13 cellular contexts compared by ENCODE assay signal in the genomic region with DNA sequence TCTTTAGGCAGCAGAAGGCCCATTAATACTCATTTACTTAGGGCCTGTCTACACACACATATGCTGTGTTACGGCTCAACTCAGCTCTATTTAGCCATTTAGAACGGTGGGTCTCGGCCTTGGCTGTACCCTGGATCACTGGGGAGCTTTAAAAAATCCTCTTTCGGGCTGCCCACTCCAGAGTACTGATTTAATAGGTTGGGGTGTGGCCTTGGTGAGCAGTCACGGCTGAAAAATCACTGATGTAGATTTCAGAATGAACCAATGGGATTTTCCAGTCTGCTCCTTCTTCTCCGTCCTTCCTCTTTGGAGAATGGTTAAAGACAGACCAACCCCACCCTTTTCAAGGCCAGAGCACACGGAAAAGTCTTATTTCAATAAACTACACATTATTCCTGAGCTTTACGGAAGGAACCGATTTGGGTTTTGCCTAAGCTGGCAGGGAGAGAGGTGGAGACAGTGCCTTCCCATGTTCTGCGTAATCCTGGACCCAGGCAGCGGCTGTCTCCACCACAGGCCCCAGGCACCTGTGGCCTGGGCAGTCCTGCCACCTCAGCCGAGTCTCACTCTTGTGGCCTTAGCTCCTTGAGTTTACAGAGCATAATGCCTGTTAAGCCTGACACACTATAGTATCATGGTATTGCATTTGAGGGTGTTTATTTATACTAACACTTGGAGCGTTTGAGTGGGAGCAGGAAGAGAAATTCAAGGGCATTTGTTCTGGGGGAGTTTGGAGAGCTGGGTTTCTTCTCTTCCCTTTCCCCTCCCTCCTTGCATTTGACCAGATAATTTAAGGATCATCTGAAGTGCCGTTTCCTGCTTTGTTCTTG.
DNase-seq lines count a peak whose midpoint lies in the region; ATAC-seq, FAIRE-seq and TF ChIP-seq lines count a peak whose summit lies in the region.
"Had no signal": no experiment of that assay in that cellular context is flagged by ENCODE, and none has a peak within 500 bp of the region (broad histone marks: within the 10 kb centered on the region; RNA-seq: fewer than 3 reads in every experiment).

No MANE protein-coding gene starts in this region.

- peak overlapping the region; percentile 78 for H3K27ac ChIP-seq in KOPT-K1 (ENCODE audit: low read depth, low read length, poor library complexity, severe bottlenecking)
- H3K27ac ChIP-seq: epithelial cell of prostate, SK-N-MC had no signal

- CTCF ChIA-PET in T-cell (lab: Charles Lee): no interaction called here

- peaks cover 3% of the 10 kb centered on the region for H3K27me3 Mint-ChIP-seq in brain
- no peaks in the 10 kb centered on the region for H3K27me3 Mint-ChIP-seq in osteocyte (ENCODE audit: unreplicated experiment)
- no peaks in the 10 kb centered on the region for H3K27me3 Mint-ChIP-seq in T-cell

- H3K9me3 Mint-ChIP-seq in brain (peaks cover 0 to 5% (median 0%) of the 10 kb centered on the region in 5 experiments), osteocyte (ENCODE audit: unreplicated experiment) (no peaks in the 10 kb centered on the region), T-cell (no peaks in the 10 kb centered on the region)

- peaks cover 30% of the 10 kb centered on the region for H3K4me1 Mint-ChIP-seq in brain
- peaks cover 59% of the 10 kb centered on the region for H3K4me1 Mint-ChIP-seq in osteocyte (ENCODE audit: unreplicated experiment)
- H3K4me1 Mint-ChIP-seq in T-cell: peaks cover 11 to 32% (median 28%) of the 10 kb centered on the region in 3 donors

- ATAC-seq in T-cell (replicated peaks in 1 of 4): no peak
- ATAC-seq: HCT116 had no signal

- TF ChIP-seq CTCF in brain (conservative IDR thresholded peaks at IDR 0.05) (no peak), osteocyte (IDR thresholded peaks at IDR 0.05) (no peak)

- intact Hi-C loops in head of caudate nucleus (cut with DNase I): no loop called here

- FAIRE-seq in GM12892 (lab: Jason Lieb, UNC): no peak
- FAIRE-seq: GM19239 had no signal

- DNase-seq in D341Med (ENCODE audit: low spot score) (peak; percentile 82), osteocyte (ENCODE audit: extremely low spot score, unreplicated experiment) (no peak), T-cell (no peak), hippocampal formation (lab: John Stamatoyannopoulos, UW) (no peak), head of caudate nucleus (no peak), GM12892 (ENCODE audit: insufficient read length) (no peak)
- DNase-seq: stimulated activated CD4-positive, alpha-beta T cell treated with anti-CD3 and anti-CD28 coated beads, Interleukin-12 subunit alpha, Interleukin-12 subunit beta, amount 100 ng/mL, for 4 hours had no signal

- H3K27ac Mint-ChIP-seq in brain (peak overlapping the region in 3 of 5 experiments; percentile 79 to 91 (median 82)), osteocyte (ENCODE audit: unreplicated experiment) (peak overlapping the region; percentile 7), T-cell (no peak overlapping the region)

- H3K36me3 ChIP-seq in KOPT-K1 (ENCODE audit: insufficient read depth, low read length): peaks cover 74% of the 10 kb centered on the region

- H3K4me3 Mint-ChIP-seq in brain: peak overlapping the region in 2 of 5 experiments; percentile 30 to 34
- H3K4me3 Mint-ChIP-seq in osteocyte (ENCODE audit: unreplicated experiment): no peak overlapping the region
- no peak overlapping the region for H3K4me3 Mint-ChIP-seq in T-cell

- POLR2A ChIA-PET in T-cell (lab: Charles Lee): interaction anchor here in 1 of 2 donors (0.6 kb wide), 1 partner anchor 245 kb away, joined by 10 read pairs; no protein-coding TSS in a partner anchor

- no peaks in the 10 kb centered on the region for H3K36me3 Mint-ChIP-seq in brain
- H3K36me3 Mint-ChIP-seq in osteocyte (ENCODE audit: unreplicated experiment): peaks cover 3% of the 10 kb centered on the region
- no peaks in the 10 kb centered on the region for H3K36me3 Mint-ChIP-seq in T-cell

- H3K9me3 ChIP-seq in KOPT-K1 (ENCODE audit: insufficient read depth, low read length, poor library complexity, severe bottlenecking): no peaks in the 10 kb centered on the region

- TF ChIP-seq POLR2A in GM12892 (IDR thresholded peaks at IDR 0.05; ENCODE audit: low read depth, low read length): no peak

Comparison
In these comparisons a context has a peak if more than half of its experiments do, and no peak if none do; other contexts are left out.
1. H3K27ac Mint-ChIP-seq: peak in brain (3 of 5) and osteocyte (single experiment); none in T-cell (0 of 2).